In the genomic region with DNA sequence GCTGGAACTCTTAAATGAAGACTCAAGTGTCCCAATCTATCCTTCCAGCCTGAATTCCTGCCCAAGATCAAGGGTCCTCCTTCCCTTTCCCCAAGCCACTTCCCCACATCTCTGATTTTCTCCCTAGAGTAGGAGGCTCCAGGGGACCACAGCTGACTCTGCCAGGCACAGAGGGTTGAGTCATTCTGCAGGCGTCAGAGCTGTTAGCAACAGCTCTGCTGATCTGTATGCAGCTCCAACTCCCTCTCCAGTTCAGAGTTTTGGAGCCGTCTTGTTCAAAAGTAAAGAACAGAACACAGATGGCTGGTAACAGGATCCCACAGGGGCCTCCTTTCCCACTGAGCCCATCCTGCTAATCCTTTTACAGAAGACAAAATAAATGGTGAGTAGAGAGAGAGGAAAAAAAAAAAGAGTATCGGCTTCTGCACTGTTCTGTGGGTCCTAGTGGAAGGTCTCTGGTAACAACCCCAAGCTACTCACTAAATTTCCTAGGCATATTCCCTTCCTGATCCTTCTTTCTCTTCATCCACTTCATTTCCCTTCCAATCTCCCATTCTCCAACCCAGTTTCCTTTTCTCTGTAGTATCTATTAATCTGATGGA, we compare ENCODE assay signal across 9 cellular contexts. TPM values are rescaled to one million over a fixed set of nuclear protein-coding genes. Genes with fewer than 3 reads are reported as not detected.
DNase-seq lines count a peak whose midpoint lies in the region; ATAC-seq, FAIRE-seq and TF ChIP-seq lines count a peak whose summit lies in the region.
"Had no signal": no experiment of that assay in that cellular context is flagged by ENCODE, and none has a peak within 500 bp of the region (broad histone marks: within the 10 kb centered on the region; RNA-seq: fewer than 3 reads in every experiment).

No MANE protein-coding gene starts in this region.

- H3K9me3 ChIP-seq in H1 (ENCODE audit: insufficient read depth in 2 of 2, low read depth in 1 of 2, low read length in 1 of 2), result no peaks in the 10 kb centered on the region

- no peak for TF ChIP-seq EP300 in H1 (IDR thresholded peaks at IDR 0.05; ENCODE audit: borderline replicate concordance in 1 of 2, low read depth in 2 of 2, low read length in 2 of 2)

- TF ChIP-seq RAD21 in H1 (IDR thresholded peaks at IDR 0.05 in 1 of 2, conservative IDR thresholded peaks at IDR 0.05 in 1 of 2; ENCODE audit: low read depth in 2 of 2, low read length in 2 of 2), result no peak

- H3K9me3 Mint-ChIP-seq in stimulated activated naive CD8-positive, alpha-beta T cell treated with anti-CD3 and anti-CD28 coated beads, Interleukin-15, amount 100 ng/mL, for 72 hours, result no peaks in the 10 kb centered on the region

- no peak for TF ChIP-seq POLR2A in H1 (IDR thresholded peaks at IDR 0.05; ENCODE audit: control extremely low read depth in 1 of 2, low read depth in 2 of 2, low read length in 2 of 2)

- no peaks in the 10 kb centered on the region for H3K4me1 Mint-ChIP-seq in stimulated activated naive CD8-positive, alpha-beta T cell treated with anti-CD3 and anti-CD28 coated beads, Interleukin-15, amount 100 ng/mL, for 72 hours

- no peak overlapping the region for H4K91ac ChIP-seq in H1 (replicated peaks; ENCODE audit: insufficient read length, low read length)

- H3K4me2 ChIP-seq in H1 (ENCODE audit: insufficient read depth in 1 of 2, low read depth in 2 of 2, low read length in 2 of 2), result peak overlapping the region in 1 of 2 experiments; percentile 11; a peak in 1 of 4 replicates

- peak; percentile 90 for DNase-seq in AG20443 (ENCODE audit: low spot score)
- DNase-seq in NCI-H69 (lab: John Stamatoyannopoulos, UW), result peak; percentile 78
- DNase-seq in H1 (ENCODE audit: low read depth in 1 of 2, low spot score in 2 of 2), result no peak
- peak; percentile 91 for DNase-seq in midbrain (lab: John Stamatoyannopoulos, UW)
- no peak for DNase-seq in NCI-H2107 treated with DMSO at 0.1 percent for 48 hours (lab: John Stamatoyannopoulos, UW; ENCODE audit: unreplicated experiment)
- DNase-seq in left colon, result no peak
- DNase-seq in NCI-H187 treated with DMSO at 0.1 percent for 48 hours (lab: John Stamatoyannopoulos, UW), result no peak
- no peak for DNase-seq in stimulated activated naive CD8-positive, alpha-beta T cell treated with anti-CD3 and anti-CD28 coated beads, Interleukin-15, amount 100 ng/mL, for 72 hours
- DNase-seq: DMS79 treated with DMSO at 0.1 percent for 48 hours had no signal

- 0 out of 2 replicates have a peak overlapping the region, but pooled peaks have one; percentile 27 for H2BK12ac ChIP-seq in H1 (ENCODE audit: low read depth, low read length)

- H4K5ac ChIP-seq in H1 (ENCODE audit: insufficient read length, low read depth, low read length), result no peak overlapping the region

- H2AFZ ChIP-seq in H1 (ENCODE audit: low read length), result no peak overlapping the region

- H3K14ac ChIP-seq in H1 (ENCODE audit: insufficient read length), result no peak overlapping the region

- no peak for FAIRE-seq in H1 (lab: Jason Lieb, UNC)

- WGBS in H1 (ENCODE audit: extremely low coverage in 1 of 2, insufficient coverage in 1 of 2, insufficient read length in 1 of 2, insufficient replicate concordance in 2 of 2, low coverage in 1 of 2, low lambda C conversion rate in 2 of 2, missing lambda C conversion rate in 1 of 2), 2 experiments, result 64% methylated on average over 3 of the region's 3 CpGs; no CpG with 5 or more reads in 1 of the 2 experiments

- CTCF ChIA-PET in H1 (lab: Charles Lee; ENCODE audit: partially characterized antibody), result interaction anchor here (0.6 to 1.3 kb wide), 8 partner anchors 8 to 242 kb away, joined by 3 to 6 read pairs (median 3); no protein-coding TSS in a partner anchor

- H3K36me3 ChIP-seq in H1 (ENCODE audit: control insufficient read depth in 2 of 4, insufficient read depth in 4 of 4, low read length in 3 of 4), result no peaks in the 10 kb centered on the region

- H3K27ac ChIP-seq in H1 (ENCODE audit: low read depth, low read length), result no peak overlapping the region

- H3K23me2 ChIP-seq in H1 (ENCODE audit: low read depth, low read length), result no peaks in the 10 kb centered on the region; the same call in 1 of the 2 replicates

- no peak overlapping the region for H3K56ac ChIP-seq in H1 (replicated peaks; ENCODE audit: insufficient read length, low read depth, low read length)

- no peak overlapping the region for H4K8ac ChIP-seq in H1 (ENCODE audit: extremely low read depth, insufficient read depth, low read length)

- no peak for ATAC-seq in left colon
- ATAC-seq in stimulated activated naive CD8-positive, alpha-beta T cell treated with anti-CD3 and anti-CD28 coated beads, Interleukin-15, amount 100 ng/mL, for 72 hours, result no peak

- H2BK20ac ChIP-seq in H1 (ENCODE audit: low read length), result no peak overlapping the region

- no peak overlapping the region for H3K4me3 ChIP-seq in H1 (ENCODE audit: extremely low read depth in 1 of 4, insufficient read depth in 2 of 4, low read depth in 3 of 4, low read length in 4 of 4)

- no peaks in the 10 kb centered on the region for H3K27me3 Mint-ChIP-seq in stimulated activated naive CD8-positive, alpha-beta T cell treated with anti-CD3 and anti-CD28 coated beads, Interleukin-15, amount 100 ng/mL, for 72 hours

- H2BK120ac ChIP-seq in H1 (replicated peaks; ENCODE audit: low read depth, low read length), result no peak overlapping the region

- H2BK5ac ChIP-seq in H1 (ENCODE audit: low read depth, low read length), result no peak overlapping the region

- H3K4me3 Mint-ChIP-seq in stimulated activated naive CD8-positive, alpha-beta T cell treated with anti-CD3 and anti-CD28 coated beads, Interleukin-15, amount 100 ng/mL, for 72 hours, result no peak overlapping the region

- no peak for TF ChIP-seq CTCF in H1 (IDR thresholded peaks at IDR 0.05; ENCODE audit: control extremely low read depth in 1 of 3, insufficient read depth in 1 of 3, low read depth in 1 of 3, low read length in 3 of 3)

- no peak overlapping the region for H3K4ac ChIP-seq in H1 (replicated peaks; ENCODE audit: insufficient read length, low read depth, low read length)

- H3K79me2 ChIP-seq in H1 (ENCODE audit: control insufficient read depth in 1 of 2, insufficient read depth in 2 of 2, low read length in 2 of 2), result no peaks in the 10 kb centered on the region

- no peaks in the 10 kb centered on the region for H3K79me1 ChIP-seq in H1 (ENCODE audit: low read depth, low read length)

- H3K23ac ChIP-seq in H1 (ENCODE audit: insufficient read length), result no peak overlapping the region

- H2AK5ac ChIP-seq in H1 (ENCODE audit: low read depth, low read length), result no peak overlapping the region

- H4K20me1 ChIP-seq in H1 (replicated peaks in 1 of 2; ENCODE audit: control insufficient read depth in 1 of 2, insufficient read depth in 2 of 2, low read length in 2 of 2), result no peaks in the 10 kb centered on the region

- peaks cover 2 to 10% (median 4%) of the 10 kb centered on the region in 4 experiments; a peak in 6 of 7 replicates for H3K4me1 ChIP-seq in H1 (replicated peaks in 1 of 4; ENCODE audit: control insufficient read depth in 3 of 4, insufficient read depth in 4 of 4, low read length in 3 of 4)

- intact Hi-C loops in left colon (cut with DNase I, micrococcal nuclease), result no loop called here

- no peak overlapping the region for H2BK15ac ChIP-seq in H1 (ENCODE audit: low read length)

- POLR2A ChIA-PET in H1 (lab: Charles Lee; ENCODE audit: partially characterized antibody), result interaction anchor here (1.2 to 3.1 kb wide), 6 partner anchors 9 to 85 kb away, joined by 3 to 9 read pairs (median 4); partner anchors contain the start of gene NUFIP2

- no peaks in the 10 kb centered on the region; a peak in 1 of 7 replicates for H3K27me3 ChIP-seq in H1 (replicated peaks in 1 of 4; ENCODE audit: control insufficient read depth in 3 of 4, extremely low read depth in 1 of 4, insufficient read depth in 3 of 4, low read length in 3 of 4)

- no peak overlapping the region for H3K27ac Mint-ChIP-seq in stimulated activated naive CD8-positive, alpha-beta T cell treated with anti-CD3 and anti-CD28 coated beads, Interleukin-15, amount 100 ng/mL, for 72 hours

- no peak overlapping the region for H3K9ac ChIP-seq in H1 (replicated peaks in 1 of 4; ENCODE audit: extremely low read depth in 1 of 4, low read depth in 3 of 4, low read length in 3 of 4)

- H3K18ac ChIP-seq in H1 (ENCODE audit: extremely low read depth, low read length), result no peak overlapping the region

TF ChIP-seq in H1, 55 proteins besides CTCF, POLR2A, EP300 and RAD21:
- 0 out of 2 replicates have a peak, but pooled peaks have one; percentile 33 for TF ChIP-seq JUND (IDR thresholded peaks at IDR 0.05; ENCODE audit: low read length)
- TF ChIP-seq KDM5A (IDR thresholded peaks at IDR 0.05; ENCODE audit: low read length), result no peak

RNA-seq across cellular contexts. Expression of gene TAOK1, which starts 13.4 kb away (rescaled TPM):
- total RNA-seq in H1 (2021; fragmentation: NEBNext Ultra II Directional; extraction: Animal tissue kit (Norgen Biotek cat#: 25700)), result 90.6 and 93.8 TPM in 2 replicates
- 8.2 and 12.2 TPM in 2 replicates for polyA plus RNA-seq in H1 (2011; rRNA removed)
- 14.1 TPM for polyA plus RNA-seq in H1 (2011; cell fraction: cytosol; rRNA removed)
- 11.0 TPM for polyA plus RNA-seq in H1 (2011; cell fraction: nucleus; rRNA removed)
- 9.0 to 24.9 TPM (median 16.0 TPM) in 4 replicates for polyA plus RNA-seq in H1 (2012, experiment 1 of 2)
- 1.1 TPM for polyA plus RNA-seq in H1 (2012, experiment 2 of 2)
- polyA plus RNA-seq in H1 (2013, experiment 1 of 2), result 17.5 TPM
- polyA plus RNA-seq in H1 (2013, experiment 2 of 2), result 15.8 TPM
- polyA minus RNA-seq in H1 (2011; rRNA and poly(A)+ RNA removed), result 74.2 and 96.7 TPM in 2 replicates
- polyA minus RNA-seq in H1 (2011; cell fraction: cytosol; rRNA and poly(A)+ RNA removed), result 61.4 TPM
- polyA minus RNA-seq in H1 (2011; cell fraction: nucleus; rRNA and poly(A)+ RNA removed), result 62.4 TPM
- total RNA-seq in left colon, result 10 to 100 TPM; 50.6 to 54.9 TPM

Comparison
In these comparisons a context has a peak if more than half of its experiments do, and no peak if none do; other contexts are left out.
1. DNase-seq: peak in AG20443 (single experiment), NCI-H69 (single experiment) and midbrain (single experiment); none in H1 (0 of 2), NCI-H2107 treated with DMSO at 0.1 percent for 48 hours (single experiment), left colon (0 of 2), NCI-H187 treated with DMSO at 0.1 percent for 48 hours (single experiment) and stimulated activated naive CD8-positive, alpha-beta T cell treated with anti-CD3 and anti-CD28 coated beads, Interleukin-15, amount 100 ng/mL, for 72 hours (0 of 2).